ENCODE assay signal across 17 cellular contexts in the genomic region with DNA sequence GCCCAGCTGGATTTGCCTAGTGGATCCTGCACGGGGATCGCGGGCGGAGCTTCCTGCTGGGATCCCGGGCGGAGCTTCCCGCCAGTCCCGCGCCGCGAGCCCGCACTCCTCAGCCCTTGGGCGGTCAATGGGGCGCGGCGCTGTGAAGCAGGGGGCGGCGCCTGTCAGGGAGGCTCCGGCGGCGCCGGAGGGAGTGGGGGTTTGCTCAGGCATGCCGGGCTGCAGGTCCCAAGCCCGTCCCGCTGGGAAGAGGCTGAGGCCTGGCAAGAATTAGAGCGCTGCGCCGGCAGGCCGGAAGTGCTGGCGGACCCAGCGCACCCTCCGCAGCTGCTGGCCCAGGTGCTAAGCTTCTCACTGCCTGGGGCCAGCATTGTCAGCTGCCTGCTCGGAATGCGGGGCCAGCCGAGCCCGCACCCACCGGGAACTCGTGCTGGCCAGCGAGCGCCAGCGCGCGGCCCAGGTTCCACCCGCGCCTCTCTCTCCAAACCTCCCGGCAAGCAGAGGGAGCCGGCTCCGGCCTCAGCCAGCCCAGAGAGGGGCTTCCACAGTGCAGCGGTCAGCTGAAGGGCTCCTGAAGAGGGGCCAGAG.
A peak's percentile ranks its signal among the peaks of the same experiment; 100 is the strongest.
DNase-seq lines count a peak whose midpoint lies in the region; ATAC-seq and TF ChIP-seq lines count a peak whose summit lies in the region.
"Had no signal": no experiment of that assay in that cellular context is flagged by ENCODE, and none has a peak within 500 bp of the region (broad histone marks: within the 10 kb centered on the region; RNA-seq: fewer than 3 reads in every experiment).

No MANE protein-coding gene starts in this region.

- DNase-seq in ELF-1 (ENCODE audit: low read depth, low spot score): peak; percentile 96
- peak; percentile 13 for DNase-seq in progenitor cell of endocrine pancreas (ENCODE audit: low spot score, unreplicated experiment)
- DNase-seq in inferior parietal cortex (ENCODE audit: extremely low spot score): no peak
- no peak for DNase-seq in T-cell
- DNase-seq: BE2C; CD8-positive, alpha-beta T cell; HCEC 1CT; Kasumi-1; NCI-H1417; NCI-H1930; NCI-H2171; NCI-H774; PC-9 had no signal

- no peaks in the 10 kb centered on the region for H3K36me3 ChIP-seq in HUES6 (ENCODE audit: control insufficient read depth, insufficient read depth, low read length)
- no peaks in the 10 kb centered on the region for H3K36me3 ChIP-seq in iPS-20b (ENCODE audit: insufficient read depth, low read depth, low read length)
- H3K36me3 ChIP-seq: BE2C had no signal

- H3K27me3 ChIP-seq in HUES6 (ENCODE audit: control insufficient read depth, insufficient read depth, low read length) (no peaks in the 10 kb centered on the region), iPS-20b (ENCODE audit: insufficient read depth, low read length) (no peaks in the 10 kb centered on the region)
- H3K27me3 ChIP-seq: BE2C had no signal

- CTCF ChIA-PET in T-cell (lab: Charles Lee): no interaction called here

- H3K9me3 ChIP-seq in HUES6 (ENCODE audit: control insufficient read depth, insufficient read depth, low read depth, low read length): no peaks in the 10 kb centered on the region
- no peaks in the 10 kb centered on the region for H3K9me3 ChIP-seq in iPS-20b (ENCODE audit: insufficient read depth, low read depth, low read length)
- H3K9me3 ChIP-seq: BE2C had no signal

- POLR2A ChIA-PET in T-cell (lab: Charles Lee): no interaction called here

- H3K9me3 Mint-ChIP-seq in progenitor cell of endocrine pancreas (ENCODE audit: low read depth) (peaks cover 10% of the 10 kb centered on the region), T-cell (peaks cover 10 to 21% (median 15%) of the 10 kb centered on the region in 3 donors)

- TF ChIP-seq CTCF in progenitor cell of endocrine pancreas (IDR thresholded peaks at IDR 0.05; ENCODE audit: unreplicated experiment): no peak

- H3K4me3 ChIP-seq in HUES6 (ENCODE audit: low read depth, low read length) (peak overlapping the region; percentile 59), iPS-20b (ENCODE audit: low read length) (peak overlapping the region; percentile 37; the same call in 1 of the 2 replicates)
- H3K4me3 ChIP-seq: PC-9 had no signal

- H3K36me3 Mint-ChIP-seq in progenitor cell of endocrine pancreas (ENCODE audit: insufficient read depth): no peaks in the 10 kb centered on the region
- H3K36me3 Mint-ChIP-seq in T-cell: no peaks in the 10 kb centered on the region
- H3K36me3 Mint-ChIP-seq: CD8-positive, alpha-beta T cell had no signal

- no peaks in the 10 kb centered on the region for H3K27me3 Mint-ChIP-seq in progenitor cell of endocrine pancreas
- no peaks in the 10 kb centered on the region for H3K27me3 Mint-ChIP-seq in T-cell

- peak overlapping the region; percentile 61 for H3K9ac ChIP-seq in HUES6 (ENCODE audit: low read length)
- H3K9ac ChIP-seq in iPS-20b (ENCODE audit: low read depth, low read length): no peak overlapping the region

- H3K4me3 Mint-ChIP-seq in progenitor cell of endocrine pancreas (ENCODE audit: low read depth): peak overlapping the region; percentile 61
- H3K4me3 Mint-ChIP-seq in T-cell: no peak overlapping the region
- H3K4me3 Mint-ChIP-seq: CD8-positive, alpha-beta T cell had no signal

- ATAC-seq in HG03469 (IDR thresholded peaks at IDR 0.05; ENCODE audit: unreplicated experiment): no peak
- ATAC-seq in T-cell (replicated peaks in 1 of 4): no peak
- no peak for ATAC-seq in GM21360 (IDR thresholded peaks at IDR 0.05; ENCODE audit: unreplicated experiment)
- ATAC-seq: CD8-positive, alpha-beta T cell had no signal

- H3K27ac ChIP-seq in HUES6 (ENCODE audit: low read depth, low read length): no peak overlapping the region
- no peak overlapping the region for H3K27ac ChIP-seq in iPS-20b (ENCODE audit: low read length)
- H3K27ac ChIP-seq: PC-9 had no signal

- no peak overlapping the region for H3K27ac Mint-ChIP-seq in progenitor cell of endocrine pancreas
- no peak overlapping the region for H3K27ac Mint-ChIP-seq in T-cell
- H3K27ac Mint-ChIP-seq: CD8-positive, alpha-beta T cell had no signal

- H3K4me1 Mint-ChIP-seq in progenitor cell of endocrine pancreas (ENCODE audit: low read depth) (no peaks in the 10 kb centered on the region), T-cell (no peaks in the 10 kb centered on the region)

- H3K4me1 ChIP-seq in HUES6 (ENCODE audit: control insufficient read depth, insufficient read depth, low read length) (no peaks in the 10 kb centered on the region), iPS-20b (ENCODE audit: insufficient read depth, low read length) (no peaks in the 10 kb centered on the region)
- H3K4me1 ChIP-seq: BE2C had no signal

Comparison
In these comparisons a context has a peak if more than half of its experiments do, and no peak if none do; other contexts are left out.
1. DNase-seq: peak in ELF-1 (single experiment) and progenitor cell of endocrine pancreas (single experiment); none in inferior parietal cortex (single experiment) and T-cell (0 of 34).